2 cellular contexts compared by ENCODE assay signal in the genomic region with DNA sequence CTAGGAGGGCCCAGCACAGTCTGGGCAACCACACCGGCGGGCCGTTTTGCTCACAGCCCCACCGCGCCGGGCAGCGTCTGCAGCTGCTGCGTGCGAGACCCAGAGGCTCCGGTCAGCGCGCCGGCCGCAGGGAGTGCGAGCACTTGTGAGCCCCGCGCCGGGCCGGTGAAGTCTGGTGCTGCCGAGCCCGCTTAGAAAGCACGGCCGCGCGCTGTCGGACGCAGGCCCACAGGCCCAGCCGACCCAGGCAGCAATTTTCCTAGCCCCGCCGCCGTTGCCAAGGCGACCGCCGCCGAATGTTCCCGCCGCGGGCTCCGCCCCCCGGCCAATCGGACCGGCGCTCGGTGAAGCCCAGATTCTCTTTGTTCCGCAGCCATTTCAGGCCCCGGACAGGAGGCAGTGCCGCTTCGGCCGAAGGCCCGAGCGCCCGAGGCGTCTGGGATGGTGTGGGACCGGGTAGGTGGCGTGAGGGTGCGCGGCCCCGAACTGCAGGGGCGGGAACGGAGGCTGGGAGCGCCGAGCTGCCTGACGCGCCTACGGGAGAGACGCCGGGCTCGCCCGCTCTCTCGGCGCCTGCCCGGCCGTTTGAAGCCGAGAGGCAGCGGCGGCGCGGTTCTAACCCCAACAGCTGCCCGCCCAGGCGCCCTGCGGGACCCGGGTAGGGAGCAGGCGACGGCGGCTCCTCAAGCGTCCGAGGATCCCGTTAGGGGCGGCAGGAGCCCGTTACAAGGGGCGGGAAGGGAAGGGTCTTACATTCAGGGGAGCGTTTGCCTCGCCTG.
TF ChIP-seq lines count a peak whose summit lies in the region.

A gene (plus strand): TSS at position 365 of the 779 bp plus-strand sequence. CDS start 77 bp downstream, at position 442.

TF ChIP-seq in A549, 52 proteins besides CTCF, POLR2A, EP300 and RAD21 (continued from another document and continues in another):
- TF ChIP-seq CHD2 (IDR thresholded peaks at IDR 0.05; ENCODE audit: low read length, partially characterized antibody), result no peak
- TF ChIP-seq, protein P1, sequence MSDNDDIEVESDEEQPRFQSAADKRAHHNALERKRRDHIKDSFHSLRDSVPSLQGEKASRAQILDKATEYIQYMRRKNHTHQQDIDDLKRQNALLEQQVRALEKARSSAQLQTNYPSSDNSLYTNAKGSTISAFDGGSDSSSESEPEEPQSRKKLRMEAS (IDR thresholded peaks at IDR 0.05), result peak; percentile 76
- no peak for TF ChIP-seq HOXA7 (CRISPR knock-in tag; IDR thresholded peaks at IDR 0.05)
- TF ChIP-seq EHF (CRISPR knock-in tag; IDR thresholded peaks at IDR 0.05), result no peak
- TF ChIP-seq CBX2 (IDR thresholded peaks at IDR 0.05; ENCODE audit: borderline replicate concordance, low read depth), result no peak
- no peak for TF ChIP-seq POLR2AphosphoS2 (conservative IDR thresholded peaks at IDR 0.05; ENCODE audit: low read length)
- no peak for TF ChIP-seq CHD4 (IDR thresholded peaks at IDR 0.05; ENCODE audit: borderline replicate concordance)
- TF ChIP-seq JUN (IDR thresholded peaks at IDR 0.05), result peak; percentile 59 to 85; a peak in 4 of 5 replicates
- TF ChIP-seq, protein P2, sequence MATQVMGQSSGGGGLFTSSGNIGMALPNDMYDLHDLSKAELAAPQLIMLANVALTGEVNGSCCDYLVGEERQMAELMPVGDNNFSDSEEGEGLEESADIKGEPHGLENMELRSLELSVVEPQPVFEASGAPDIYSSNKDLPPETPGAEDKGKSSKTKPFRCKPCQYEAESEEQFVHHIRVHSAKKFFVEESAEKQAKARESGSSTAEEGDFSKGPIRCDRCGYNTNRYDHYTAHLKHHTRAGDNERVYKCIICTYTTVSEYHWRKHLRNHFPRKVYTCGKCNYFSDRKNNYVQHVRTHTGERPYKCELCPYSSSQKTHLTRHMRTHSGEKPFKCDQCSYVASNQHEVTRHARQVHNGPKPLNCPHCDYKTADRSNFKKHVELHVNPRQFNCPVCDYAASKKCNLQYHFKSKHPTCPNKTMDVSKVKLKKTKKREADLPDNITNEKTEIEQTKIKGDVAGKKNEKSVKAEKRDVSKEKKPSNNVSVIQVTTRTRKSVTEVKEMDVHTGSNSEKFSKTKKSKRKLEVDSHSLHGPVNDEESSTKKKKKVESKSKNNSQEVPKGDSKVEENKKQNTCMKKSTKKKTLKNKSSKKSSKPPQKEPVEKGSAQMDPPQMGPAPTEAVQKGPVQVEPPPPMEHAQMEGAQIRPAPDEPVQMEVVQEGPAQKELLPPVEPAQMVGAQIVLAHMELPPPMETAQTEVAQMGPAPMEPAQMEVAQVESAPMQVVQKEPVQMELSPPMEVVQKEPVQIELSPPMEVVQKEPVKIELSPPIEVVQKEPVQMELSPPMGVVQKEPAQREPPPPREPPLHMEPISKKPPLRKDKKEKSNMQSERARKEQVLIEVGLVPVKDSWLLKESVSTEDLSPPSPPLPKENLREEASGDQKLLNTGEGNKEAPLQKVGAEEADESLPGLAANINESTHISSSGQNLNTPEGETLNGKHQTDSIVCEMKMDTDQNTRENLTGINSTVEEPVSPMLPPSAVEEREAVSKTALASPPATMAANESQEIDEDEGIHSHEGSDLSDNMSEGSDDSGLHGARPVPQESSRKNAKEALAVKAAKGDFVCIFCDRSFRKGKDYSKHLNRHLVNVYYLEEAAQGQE (IDR thresholded peaks at IDR 0.05), result no peak; the same call in 1 of the 2 replicates
- no peak for TF ChIP-seq FOXS1 (CRISPR knock-in tag; IDR thresholded peaks at IDR 0.05)
- TF ChIP-seq HOXB13 (CRISPR knock-in tag; IDR thresholded peaks at IDR 0.05; ENCODE audit: low read depth), result no peak
- TF ChIP-seq, protein P3, sequence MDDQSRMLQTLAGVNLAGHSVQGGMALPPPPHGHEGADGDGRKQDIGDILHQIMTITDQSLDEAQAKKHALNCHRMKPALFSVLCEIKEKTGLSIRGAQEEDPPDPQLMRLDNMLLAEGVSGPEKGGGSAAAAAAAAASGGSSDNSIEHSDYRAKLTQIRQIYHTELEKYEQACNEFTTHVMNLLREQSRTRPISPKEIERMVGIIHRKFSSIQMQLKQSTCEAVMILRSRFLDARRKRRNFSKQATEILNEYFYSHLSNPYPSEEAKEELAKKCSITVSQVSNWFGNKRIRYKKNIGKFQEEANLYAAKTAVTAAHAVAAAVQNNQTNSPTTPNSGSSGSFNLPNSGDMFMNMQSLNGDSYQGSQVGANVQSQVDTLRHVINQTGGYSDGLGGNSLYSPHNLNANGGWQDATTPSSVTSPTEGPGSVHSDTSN (IDR thresholded peaks at IDR 0.05), result no peak
- TF ChIP-seq HDAC2 (IDR thresholded peaks at IDR 0.05), result no peak
- TF ChIP-seq FOSL2 (IDR thresholded peaks at IDR 0.05), result no peak
- TF ChIP-seq FOSL2 (CRISPR knock-in tag; IDR thresholded peaks at IDR 0.05), result no peak
- TF ChIP-seq NFE2L2 (conservative IDR thresholded peaks at IDR 0.05; ENCODE audit: low read length), result no peak
- TF ChIP-seq, protein P4, sequence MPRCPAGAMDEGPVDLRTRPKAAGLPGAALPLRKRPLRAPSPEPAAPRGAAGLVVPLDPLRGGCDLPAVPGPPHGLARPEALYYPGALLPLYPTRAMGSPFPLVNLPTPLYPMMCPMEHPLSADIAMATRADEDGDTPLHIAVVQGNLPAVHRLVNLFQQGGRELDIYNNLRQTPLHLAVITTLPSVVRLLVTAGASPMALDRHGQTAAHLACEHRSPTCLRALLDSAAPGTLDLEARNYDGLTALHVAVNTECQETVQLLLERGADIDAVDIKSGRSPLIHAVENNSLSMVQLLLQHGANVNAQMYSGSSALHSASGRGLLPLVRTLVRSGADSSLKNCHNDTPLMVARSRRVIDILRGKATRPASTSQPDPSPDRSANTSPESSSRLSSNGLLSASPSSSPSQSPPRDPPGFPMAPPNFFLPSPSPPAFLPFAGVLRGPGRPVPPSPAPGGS (IDR thresholded peaks at IDR 0.05), result peak; percentile 82; the same call in 2 of the 3 replicates
- no peak for TF ChIP-seq TFCP2L1 (CRISPR knock-in tag; IDR thresholded peaks at IDR 0.05)
- TF ChIP-seq CBX8 (IDR thresholded peaks at IDR 0.05), result no peak
- TF ChIP-seq FOSB (CRISPR knock-in tag; IDR thresholded peaks at IDR 0.05), result no peak
- no peak for TF ChIP-seq RFX5 (IDR thresholded peaks at IDR 0.05)
- TF ChIP-seq ZFP36 (IDR thresholded peaks at IDR 0.05; ENCODE audit: borderline replicate concordance, partially characterized antibody), result no peak
- no peak for TF ChIP-seq MAFK (IDR thresholded peaks at IDR 0.05; ENCODE audit: partially characterized antibody)
- TF ChIP-seq, protein P5, sequence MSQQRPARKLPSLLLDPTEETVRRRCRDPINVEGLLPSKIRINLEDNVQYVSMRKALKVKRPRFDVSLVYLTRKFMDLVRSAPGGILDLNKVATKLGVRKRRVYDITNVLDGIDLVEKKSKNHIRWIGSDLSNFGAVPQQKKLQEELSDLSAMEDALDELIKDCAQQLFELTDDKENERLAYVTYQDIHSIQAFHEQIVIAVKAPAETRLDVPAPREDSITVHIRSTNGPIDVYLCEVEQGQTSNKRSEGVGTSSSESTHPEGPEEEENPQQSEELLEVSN (IDR thresholded peaks at IDR 0.05; ENCODE audit: borderline replicate concordance, low read depth), result 0 out of 2 replicates have a peak, but pooled peaks have one; percentile 43
- no peak for TF ChIP-seq ESRRA (IDR thresholded peaks at IDR 0.05; ENCODE audit: borderline replicate concordance, low read length)

TF ChIP-seq in WTC11, 78 proteins besides CTCF, POLR2A, EP300 and RAD21 (continued from another document and continues in another):
- TF ChIP-seq, protein P6, sequence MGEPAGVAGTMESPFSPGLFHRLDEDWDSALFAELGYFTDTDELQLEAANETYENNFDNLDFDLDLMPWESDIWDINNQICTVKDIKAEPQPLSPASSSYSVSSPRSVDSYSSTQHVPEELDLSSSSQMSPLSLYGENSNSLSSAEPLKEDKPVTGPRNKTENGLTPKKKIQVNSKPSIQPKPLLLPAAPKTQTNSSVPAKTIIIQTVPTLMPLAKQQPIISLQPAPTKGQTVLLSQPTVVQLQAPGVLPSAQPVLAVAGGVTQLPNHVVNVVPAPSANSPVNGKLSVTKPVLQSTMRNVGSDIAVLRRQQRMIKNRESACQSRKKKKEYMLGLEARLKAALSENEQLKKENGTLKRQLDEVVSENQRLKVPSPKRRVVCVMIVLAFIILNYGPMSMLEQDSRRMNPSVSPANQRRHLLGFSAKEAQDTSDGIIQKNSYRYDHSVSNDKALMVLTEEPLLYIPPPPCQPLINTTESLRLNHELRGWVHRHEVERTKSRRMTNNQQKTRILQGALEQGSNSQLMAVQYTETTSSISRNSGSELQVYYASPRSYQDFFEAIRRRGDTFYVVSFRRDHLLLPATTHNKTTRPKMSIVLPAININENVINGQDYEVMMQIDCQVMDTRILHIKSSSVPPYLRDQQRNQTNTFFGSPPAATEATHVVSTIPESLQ (CRISPR knock-in tag; IDR thresholded peaks at IDR 0.05), result no peak
- TF ChIP-seq NR1H2 (CRISPR knock-in tag; IDR thresholded peaks at IDR 0.05) (no peak), ETV6 (CRISPR knock-in tag; IDR thresholded peaks at IDR 0.05) (0 out of 2 replicates have a peak, but pooled peaks have one; percentile 37), ZNF671 (CRISPR knock-in tag; IDR thresholded peaks at IDR 0.05) (no peak), SOX15 (CRISPR knock-in tag; IDR thresholded peaks at IDR 0.05) (no peak), PRRX2 (CRISPR knock-in tag; IDR thresholded peaks at IDR 0.05) (no peak), OVOL2 (CRISPR knock-in tag; IDR thresholded peaks at IDR 0.05; ENCODE audit: borderline replicate concordance) (no peak), FOXP1 (CRISPR knock-in tag; IDR thresholded peaks at IDR 0.05; ENCODE audit: borderline replicate concordance) (no peak), ZNF416 (CRISPR knock-in tag; IDR thresholded peaks at IDR 0.05) (no peak), NR3C1 (CRISPR knock-in tag; conservative IDR thresholded peaks at IDR 0.05; ENCODE audit: low read depth) (no peak), ZNF317 (CRISPR knock-in tag; IDR thresholded peaks at IDR 0.05; ENCODE audit: borderline replicate concordance, low read depth) (no peak)
- TF ChIP-seq, protein P7, sequence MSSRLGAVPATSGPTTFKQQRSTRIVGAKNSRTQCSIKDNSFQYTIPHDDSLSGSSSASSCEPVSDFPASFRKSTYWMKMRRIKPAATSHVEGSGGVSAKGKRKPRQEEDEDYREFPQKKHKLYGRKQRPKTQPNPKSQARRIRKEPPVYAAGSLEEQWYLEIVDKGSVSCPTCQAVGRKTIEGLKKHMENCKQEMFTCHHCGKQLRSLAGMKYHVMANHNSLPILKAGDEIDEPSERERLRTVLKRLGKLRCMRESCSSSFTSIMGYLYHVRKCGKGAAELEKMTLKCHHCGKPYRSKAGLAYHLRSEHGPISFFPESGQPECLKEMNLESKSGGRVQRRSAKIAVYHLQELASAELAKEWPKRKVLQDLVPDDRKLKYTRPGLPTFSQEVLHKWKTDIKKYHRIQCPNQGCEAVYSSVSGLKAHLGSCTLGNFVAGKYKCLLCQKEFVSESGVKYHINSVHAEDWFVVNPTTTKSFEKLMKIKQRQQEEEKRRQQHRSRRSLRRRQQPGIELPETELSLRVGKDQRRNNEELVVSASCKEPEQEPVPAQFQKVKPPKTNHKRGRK (CRISPR knock-in tag; IDR thresholded peaks at IDR 0.05; ENCODE audit: borderline replicate concordance), result no peak
- TF ChIP-seq, protein P8, sequence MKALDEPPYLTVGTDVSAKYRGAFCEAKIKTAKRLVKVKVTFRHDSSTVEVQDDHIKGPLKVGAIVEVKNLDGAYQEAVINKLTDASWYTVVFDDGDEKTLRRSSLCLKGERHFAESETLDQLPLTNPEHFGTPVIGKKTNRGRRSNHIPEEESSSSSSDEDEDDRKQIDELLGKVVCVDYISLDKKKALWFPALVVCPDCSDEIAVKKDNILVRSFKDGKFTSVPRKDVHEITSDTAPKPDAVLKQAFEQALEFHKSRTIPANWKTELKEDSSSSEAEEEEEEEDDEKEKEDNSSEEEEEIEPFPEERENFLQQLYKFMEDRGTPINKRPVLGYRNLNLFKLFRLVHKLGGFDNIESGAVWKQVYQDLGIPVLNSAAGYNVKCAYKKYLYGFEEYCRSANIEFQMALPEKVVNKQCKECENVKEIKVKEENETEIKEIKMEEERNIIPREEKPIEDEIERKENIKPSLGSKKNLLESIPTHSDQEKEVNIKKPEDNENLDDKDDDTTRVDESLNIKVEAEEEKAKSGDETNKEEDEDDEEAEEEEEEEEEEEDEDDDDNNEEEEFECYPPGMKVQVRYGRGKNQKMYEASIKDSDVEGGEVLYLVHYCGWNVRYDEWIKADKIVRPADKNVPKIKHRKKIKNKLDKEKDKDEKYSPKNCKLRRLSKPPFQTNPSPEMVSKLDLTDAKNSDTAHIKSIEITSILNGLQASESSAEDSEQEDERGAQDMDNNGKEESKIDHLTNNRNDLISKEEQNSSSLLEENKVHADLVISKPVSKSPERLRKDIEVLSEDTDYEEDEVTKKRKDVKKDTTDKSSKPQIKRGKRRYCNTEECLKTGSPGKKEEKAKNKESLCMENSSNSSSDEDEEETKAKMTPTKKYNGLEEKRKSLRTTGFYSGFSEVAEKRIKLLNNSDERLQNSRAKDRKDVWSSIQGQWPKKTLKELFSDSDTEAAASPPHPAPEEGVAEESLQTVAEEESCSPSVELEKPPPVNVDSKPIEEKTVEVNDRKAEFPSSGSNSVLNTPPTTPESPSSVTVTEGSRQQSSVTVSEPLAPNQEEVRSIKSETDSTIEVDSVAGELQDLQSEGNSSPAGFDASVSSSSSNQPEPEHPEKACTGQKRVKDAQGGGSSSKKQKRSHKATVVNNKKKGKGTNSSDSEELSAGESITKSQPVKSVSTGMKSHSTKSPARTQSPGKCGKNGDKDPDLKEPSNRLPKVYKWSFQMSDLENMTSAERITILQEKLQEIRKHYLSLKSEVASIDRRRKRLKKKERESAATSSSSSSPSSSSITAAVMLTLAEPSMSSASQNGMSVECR (CRISPR knock-in tag; IDR thresholded peaks at IDR 0.05; ENCODE audit: borderline replicate concordance), result peak; percentile 30; the same call in 1 of the 2 replicates
- TF ChIP-seq, protein P9, sequence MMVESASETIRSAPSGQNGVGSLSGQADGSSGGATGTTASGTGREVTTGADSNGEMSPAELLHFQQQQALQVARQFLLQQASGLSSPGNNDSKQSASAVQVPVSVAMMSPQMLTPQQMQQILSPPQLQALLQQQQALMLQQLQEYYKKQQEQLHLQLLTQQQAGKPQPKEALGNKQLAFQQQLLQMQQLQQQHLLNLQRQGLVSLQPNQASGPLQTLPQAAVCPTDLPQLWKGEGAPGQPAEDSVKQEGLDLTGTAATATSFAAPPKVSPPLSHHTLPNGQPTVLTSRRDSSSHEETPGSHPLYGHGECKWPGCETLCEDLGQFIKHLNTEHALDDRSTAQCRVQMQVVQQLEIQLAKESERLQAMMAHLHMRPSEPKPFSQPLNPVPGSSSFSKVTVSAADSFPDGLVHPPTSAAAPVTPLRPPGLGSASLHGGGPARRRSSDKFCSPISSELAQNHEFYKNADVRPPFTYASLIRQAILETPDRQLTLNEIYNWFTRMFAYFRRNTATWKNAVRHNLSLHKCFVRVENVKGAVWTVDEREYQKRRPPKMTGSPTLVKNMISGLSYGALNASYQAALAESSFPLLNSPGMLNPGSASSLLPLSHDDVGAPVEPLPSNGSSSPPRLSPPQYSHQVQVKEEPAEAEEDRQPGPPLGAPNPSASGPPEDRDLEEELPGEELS (CRISPR knock-in tag; IDR thresholded peaks at IDR 0.05), result no peak; the same call in 1 of the 2 replicates
- TF ChIP-seq, protein P10, sequence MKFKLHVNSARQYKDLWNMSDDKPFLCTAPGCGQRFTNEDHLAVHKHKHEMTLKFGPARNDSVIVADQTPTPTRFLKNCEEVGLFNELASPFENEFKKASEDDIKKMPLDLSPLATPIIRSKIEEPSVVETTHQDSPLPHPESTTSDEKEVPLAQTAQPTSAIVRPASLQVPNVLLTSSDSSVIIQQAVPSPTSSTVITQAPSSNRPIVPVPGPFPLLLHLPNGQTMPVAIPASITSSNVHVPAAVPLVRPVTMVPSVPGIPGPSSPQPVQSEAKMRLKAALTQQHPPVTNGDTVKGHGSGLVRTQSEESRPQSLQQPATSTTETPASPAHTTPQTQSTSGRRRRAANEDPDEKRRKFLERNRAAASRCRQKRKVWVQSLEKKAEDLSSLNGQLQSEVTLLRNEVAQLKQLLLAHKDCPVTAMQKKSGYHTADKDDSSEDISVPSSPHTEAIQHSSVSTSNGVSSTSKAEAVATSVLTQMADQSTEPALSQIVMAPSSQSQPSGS (CRISPR knock-in tag; IDR thresholded peaks at IDR 0.05; ENCODE audit: borderline replicate concordance, low read depth), result no peak
